Comparison of ENCODE assay signal across 8 cellular contexts in the genomic region with DNA sequence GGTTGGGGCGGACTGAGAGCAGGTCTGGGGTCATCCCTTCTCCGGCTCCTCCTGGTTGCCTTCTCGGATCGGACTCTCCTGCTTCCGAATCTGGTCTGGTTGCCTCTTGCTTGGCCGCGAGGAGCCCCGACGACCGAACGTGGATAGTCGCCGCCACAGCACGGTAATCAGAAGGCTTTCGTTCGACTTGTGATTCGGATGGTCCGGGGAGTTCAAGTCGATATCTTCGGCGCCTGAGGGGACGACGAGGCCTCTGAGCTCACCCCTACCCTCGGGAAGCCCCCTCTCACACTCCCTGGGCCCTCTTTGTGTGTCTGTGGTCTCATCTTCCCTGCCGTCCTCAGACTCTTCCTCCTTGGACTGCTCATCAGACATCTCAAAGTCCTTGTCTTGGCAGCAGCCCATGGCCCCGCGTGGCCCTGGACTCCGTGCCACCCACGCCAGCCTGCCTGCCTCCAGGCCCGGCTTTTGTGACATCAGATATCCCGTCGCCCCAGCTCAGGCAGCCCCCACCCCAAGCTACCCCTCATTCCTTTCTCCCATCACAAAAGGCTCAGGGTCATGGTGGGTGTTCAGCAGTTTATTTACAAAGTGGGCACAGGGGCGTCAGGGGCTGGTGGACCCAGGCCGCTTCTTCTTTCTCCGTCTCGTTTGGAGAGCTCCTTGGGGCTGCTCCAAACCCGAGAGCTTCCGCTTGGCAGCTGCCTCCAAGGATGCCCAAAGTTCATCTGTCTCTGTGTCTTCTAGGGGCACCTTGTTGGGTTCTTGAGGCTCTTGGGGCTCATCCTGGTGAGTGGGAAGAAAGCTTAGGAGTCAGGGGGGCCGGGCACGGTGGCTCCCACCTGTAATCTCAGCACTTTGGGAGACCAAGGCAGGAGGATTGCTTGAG. TPM values are rescaled to one million over a fixed set of nuclear protein-coding genes. Genes with fewer than 3 reads are reported as not detected.
DNase-seq lines count a peak whose midpoint lies in the region; ATAC-seq, FAIRE-seq and TF ChIP-seq lines count a peak whose summit lies in the region.

TSS of gene TEX54 (minus strand) at position 496 of the 889 bp plus-strand sequence.

- peak within 1 kb of the TSS; percentile 92 for H3K14ac ChIP-seq in IMR-90 (replicated peaks; ENCODE audit: low read depth, low read length)

- ATAC-seq in GM19035 (IDR thresholded peaks at IDR 0.05; ENCODE audit: unreplicated experiment), result peak; percentile 13
- peak; percentile 18 for ATAC-seq in IMR-90 (ENCODE audit: low read depth)
- peak; percentile 20 for ATAC-seq in HepG2

- H3K23ac ChIP-seq in IMR-90 (ENCODE audit: low read depth, low read length), result peak within 1 kb of the TSS; percentile 90

- H2BK15ac ChIP-seq in IMR-90 (ENCODE audit: low read depth, low read length), result no peak within 1 kb of the TSS

- intact Hi-C loops in IMR-90 (cut with micrococcal nuclease) (loop anchor here (2.0 kb wide), 1 partner anchor 46 kb away; the partner anchor contains the start of gene TMEM179B), HepG2 (cut with micrococcal nuclease; ENCODE audit: unreplicated experiment) (no loop called here)

- FAIRE-seq in HepG2 (lab: Jason Lieb, UNC), result no peak

- H3K27ac ChIP-seq in IMR-90 (ENCODE audit: insufficient read depth, low read length) (peak within 1 kb of the TSS; percentile 95), brain microvascular endothelial cell (peak within 1 kb of the TSS; percentile 98), HepG2 (ENCODE audit: extremely low read length, insufficient read depth, low read length) (peak within 1 kb of the TSS; percentile 95), substantia nigra (ENCODE audit: low read depth, low read length, poor library complexity, severe bottlenecking) (peak within 1 kb of the TSS; percentile 95)

- TSS peak; percentile 95 for BruUV-seq in IMR-90 (replicated peaks; lab: Mats Ljungman, UMichigan)
- TSS peak; percentile 91 for BruUV-seq in HepG2 (replicated peaks; lab: Mats Ljungman, UMichigan)

- TF ChIP-seq CTCF in IMR-90 (conservative IDR thresholded peaks at IDR 0.05; ENCODE audit: low read depth, low read length) (no peak), brain microvascular endothelial cell (IDR thresholded peaks at IDR 0.05; ENCODE audit: low read depth, low read length, missing control alignments) (no peak), HepG2 (CRISPR knock-in tag; IDR thresholded peaks at IDR 0.05) (no peak)

- TF ChIP-seq RAD21 in IMR-90 (IDR thresholded peaks at IDR 0.05; ENCODE audit: low read length) (no peak), HepG2 (CRISPR knock-in tag; IDR thresholded peaks at IDR 0.05) (no peak)

- TF ChIP-seq POLR2A in IMR-90 (IDR thresholded peaks at IDR 0.05; ENCODE audit: low read depth, low read length), result no peak
- no peak for TF ChIP-seq POLR2A in HepG2 (IDR thresholded peaks at IDR 0.05; ENCODE audit: insufficient read depth in 1 of 2, low read depth in 2 of 2, low read length in 2 of 2)

- H3K9me1 ChIP-seq in IMR-90 (ENCODE audit: insufficient read depth, low read length), result peaks cover 4% of the 10 kb centered on the region; the same call in 1 of the 2 replicates

- peak within 1 kb of the TSS; percentile 64; the same call in 1 of the 2 replicates for H2BK120ac ChIP-seq in IMR-90 (ENCODE audit: low read depth, low read length)

- H3K4me1 ChIP-seq in IMR-90 (ENCODE audit: control insufficient read depth, insufficient read depth, low read length) (peaks cover 12% of the 10 kb centered on the region), HepG2 (ENCODE audit: insufficient read depth, low read length) (peaks cover 35% of the 10 kb centered on the region)

- H3K9me3 ChIP-seq in IMR-90 (ENCODE audit: control insufficient read depth, insufficient read depth, low read length) (no peaks in the 10 kb centered on the region), HepG2 (ENCODE audit: low read length) (no peaks in the 10 kb centered on the region)

- peak within 1 kb of the TSS; percentile 94 for H3K4me3 ChIP-seq in IMR-90 (ENCODE audit: insufficient read depth, low read depth, low read length)
- peak within 1 kb of the TSS; percentile 82 for H3K4me3 ChIP-seq in brain microvascular endothelial cell (ENCODE audit: low read depth, low read length)
- peak within 1 kb of the TSS; percentile 78 to 100 (median 99) for H3K4me3 ChIP-seq in HepG2 (replicated peaks in 1 of 3; ENCODE audit: insufficient read depth in 1 of 3, low read depth in 2 of 3, low read length in 3 of 3)

- TF ChIP-seq EP300 in HepG2 (IDR thresholded peaks at IDR 0.05; ENCODE audit: low read depth in 2 of 2, low read length in 2 of 2) (no peak), HepG2 (CRISPR knock-in tag; IDR thresholded peaks at IDR 0.05; ENCODE audit: borderline replicate concordance) (no peak)

- H4K20me1 ChIP-seq in IMR-90 (ENCODE audit: insufficient read depth, low read length) (peaks cover 29% of the 10 kb centered on the region; the same call in 1 of the 2 replicates), HepG2 (ENCODE audit: insufficient read depth, low read length) (no peaks in the 10 kb centered on the region)

- dilution Hi-C loops in IMR-90 (cut with HindIII; ENCODE audit: low sequenced_read_pairs, unreplicated experiment), result no loop called here

- peak within 1 kb of the TSS; percentile 67 for H3K18ac ChIP-seq in IMR-90 (ENCODE audit: low read depth, low read length)

- POLR2A ChIA-PET in IMR-90 (lab: Charles Lee; ENCODE audit: unreplicated experiment) (interaction anchor here (0.6 to 1.8 kb wide), 4 partner anchors 9 to 159 kb away, joined by 3 to 16 read pairs (median 4); partner anchors contain the start of gene HNRNPUL2), HepG2 (lab: Yijun Ruan, JAX) (interaction anchor here (0.6 to 2.8 kb wide), 36 partner anchors 8 to 259 kb away, joined by 3 to 164 read pairs (median 6); partner anchors contain the start of genes BSCL2, C11orf98, CSKMT and EEF1G)

- H2AK5ac ChIP-seq in IMR-90 (ENCODE audit: low read depth, low read length), result peak within 1 kb of the TSS; percentile 61

- H3K9ac ChIP-seq in IMR-90 (ENCODE audit: low read depth, low read length) (peak within 1 kb of the TSS; percentile 94), HepG2 (ENCODE audit: insufficient read depth, low read depth, low read length) (peak within 1 kb of the TSS; percentile 94)

- H2AFZ ChIP-seq in IMR-90 (replicated peaks; ENCODE audit: low read length, poor library complexity), result peak within 1 kb of the TSS; percentile 99
- no peak within 1 kb of the TSS for H2AFZ ChIP-seq in HepG2 (ENCODE audit: low read length)

- peaks cover 38% of the 10 kb centered on the region for H3K79me2 ChIP-seq in HepG2 (ENCODE audit: insufficient read depth, low read length)

- peak within 1 kb of the TSS; percentile 63 for H4K91ac ChIP-seq in IMR-90 (ENCODE audit: insufficient read depth, low read depth, low read length)

- DNase-seq in AG08396 (ENCODE audit: low spot score) (peak; percentile 28), IMR-90 (peak; percentile 22), brain microvascular endothelial cell (peak; percentile 17), HepG2 (ENCODE audit: low spot score) (no peak), substantia nigra (lab: John Stamatoyannopoulos, UW) (peak in 17 of 49 donors; percentile 5 to 67 (median 33)), medulla oblongata (ENCODE audit: extremely low spot score) (no peak)
- no peak for DNase-seq in stimulated activated CD4-positive, alpha-beta T cell treated with anti-CD3 and anti-CD28 coated beads, Interleukin-12 subunit alpha, Interleukin-12 subunit beta, amount 100 ng/mL, for 4 hours

- in situ Hi-C loops in IMR-90 (cut with MboI; ENCODE audit: low sequenced_read_pairs) (no loop called here), brain microvascular endothelial cell (cut with HindIII; ENCODE audit: low pct_ligation_motif_present, low sequenced_read_pairs) (no loop called here), HepG2 (cut with HindIII; ENCODE audit: extremely low pct_ligation_motif_present, low pct_unique_long_range_greater_than_20kb) (loop anchor here (5.0 kb wide), 1 partner anchor 45 kb away; the partner anchor contains the start of gene TMEM179B)

- CTCF ChIA-PET in IMR-90 (lab: Yijun Ruan, JAX), result no interaction called here
- CTCF ChIA-PET in HepG2 (lab: Yijun Ruan, JAX; ENCODE audit: low intra/inter-chr PET ratio, low total read pairs), result no interaction called here

- peak within 1 kb of the TSS; percentile 96 for H2BK5ac ChIP-seq in IMR-90 (ENCODE audit: low read depth, low read length, poor library complexity, severe bottlenecking)

- H3K56ac ChIP-seq in IMR-90 (ENCODE audit: extremely low read depth, insufficient read depth, low read length), result peak within 1 kb of the TSS; percentile 67

- H3K79me1 ChIP-seq in IMR-90 (ENCODE audit: low read depth in 1 of 2, low read length in 2 of 2), result peaks cover 22 to 77% of the 10 kb centered on the region in 2 experiments; a peak in 3 of 4 replicates

- H3K36me3 ChIP-seq in IMR-90 (ENCODE audit: control insufficient read depth, insufficient read depth, low read length), result peaks cover 26% of the 10 kb centered on the region
- peaks cover 38% of the 10 kb centered on the region for H3K36me3 ChIP-seq in brain microvascular endothelial cell (replicated peaks)
- H3K36me3 ChIP-seq in HepG2 (replicated peaks in 1 of 2; ENCODE audit: control insufficient read depth in 1 of 2, insufficient read depth in 2 of 2, low read length in 2 of 2), result peaks cover 19 to 39% of the 10 kb centered on the region in 2 experiments

- 0 out of 2 replicates have a peak within 1 kb of the TSS, but pooled peaks have one; percentile 38 for H2BK20ac ChIP-seq in IMR-90 (ENCODE audit: low read depth, low read length)

- H3K4me2 ChIP-seq in IMR-90 (ENCODE audit: low read depth, low read length), result peak within 1 kb of the TSS; percentile 95
- peak within 1 kb of the TSS; percentile 92 for H3K4me2 ChIP-seq in HepG2 (ENCODE audit: low read depth, low read length)

- peak within 1 kb of the TSS; percentile 61 for H4K5ac ChIP-seq in IMR-90 (ENCODE audit: low read depth, low read length)

- peak within 1 kb of the TSS; percentile 100 for H2AK9ac ChIP-seq in IMR-90 (replicated peaks; ENCODE audit: low read depth, low read length, poor library complexity)

- WGBS in IMR-90 (ENCODE audit: extremely low coverage in 2 of 2, insufficient read length in 1 of 2), 2 experiments, result 0% methylated on average over 14 of the region's 40 CpGs; no CpG with 5 or more reads in 1 of the 2 experiments
- WGBS in HepG2 (ENCODE audit: low lambda C conversion rate), result 21% methylated on average over 37 of the region's 40 CpGs

- H3K4ac ChIP-seq in IMR-90 (ENCODE audit: low read depth, low read length), result peak within 1 kb of the TSS; percentile 88

- H3K27me3 ChIP-seq in IMR-90 (ENCODE audit: control insufficient read depth, insufficient read depth, low read length) (no peaks in the 10 kb centered on the region), brain microvascular endothelial cell (replicated peaks) (no peaks in the 10 kb centered on the region), HepG2 (ENCODE audit: control insufficient read depth in 1 of 2, insufficient read depth in 2 of 2, low read length in 2 of 2) (no peaks in the 10 kb centered on the region; a peak in 1 of 5 replicates)

- H4K8ac ChIP-seq in IMR-90 (ENCODE audit: low read depth in 2 of 2, low read length in 2 of 2), result peak within 1 kb of the TSS; percentile 21 to 94; a peak in 3 of 4 replicates

RNA-seq across cellular contexts. Expression of gene TEX54, which starts in this region (rescaled TPM):
- total RNA-seq in IMR-90 (2012; rRNA removed) (not detected in 2 replicates), HepG2 (2016; rRNA removed; fragmentation: Illumina TruSeq; extraction: Trizol) (not detected in 2 replicates)
- polyA plus RNA-seq in IMR-90 (2012; rRNA removed) (not detected in 2 replicates), HepG2 (2011; rRNA removed) (not detected in 2 replicates)
- polyA plus RNA-seq in IMR-90 (2012; cell fraction: cytosol; rRNA removed), result not detected in 2 replicates
- not detected in 2 replicates for polyA plus RNA-seq in IMR-90 (2012; cell fraction: nucleus; rRNA removed; ENCODE audit: low replicate concordance)
- total RNA-seq in HepG2 (2016; cell fraction: cytosol; rRNA removed; fragmentation: Illumina TruSeq; extraction: Trizol; ENCODE audit: low read depth), result not detected in 2 replicates
- not detected in 2 replicates for total RNA-seq in HepG2 (2016; cell fraction: insoluble cytoplasmic fraction; rRNA removed; fragmentation: Illumina TruSeq; extraction: Trizol)
- total RNA-seq in HepG2 (2016; cell fraction: membrane; rRNA removed; fragmentation: Illumina TruSeq; extraction: Trizol), result not detected in 2 replicates
- total RNA-seq in HepG2 (2016; cell fraction: nucleus; rRNA removed; fragmentation: Illumina TruSeq; extraction: Trizol), result not detected in 2 replicates
- not detected in 2 replicates for polyA plus RNA-seq in HepG2 (2011; cell fraction: cytosol; rRNA removed)
- polyA plus RNA-seq in HepG2 (2011; cell fraction: nucleus; rRNA removed), result not detected in 2 replicates
- polyA plus RNA-seq in HepG2 (2012), result 0.55 TPM in 1 of 2 replicates, not detected in the other
- not detected in 2 replicates for polyA plus RNA-seq in HepG2 (2016; cell fraction: cytosol; fragmentation: Illumina TruSeq; extraction: Trizol; ENCODE audit: low read depth)
- polyA plus RNA-seq in HepG2 (2016; cell fraction: insoluble cytoplasmic fraction; fragmentation: Illumina TruSeq; extraction: Trizol; ENCODE audit: low read depth), result not detected in 2 replicates
- polyA plus RNA-seq in HepG2 (2016; cell fraction: membrane; fragmentation: Illumina TruSeq; extraction: Trizol; ENCODE audit: low read depth), result not detected in 2 replicates
- not detected in 2 replicates for polyA plus RNA-seq in HepG2 (2016; cell fraction: nucleus; fragmentation: Illumina TruSeq; extraction: Trizol; ENCODE audit: insufficient read depth, low read depth)
- not detected in 2 replicates for polyA minus RNA-seq in HepG2 (2011; rRNA and poly(A)+ RNA removed; ENCODE audit: low replicate concordance)
- not detected in 2 replicates for polyA minus RNA-seq in HepG2 (2011; cell fraction: cytosol; rRNA and poly(A)+ RNA removed)
- not detected in 2 replicates for polyA minus RNA-seq in HepG2 (2011; cell fraction: nucleus; rRNA and poly(A)+ RNA removed)

Comparison
In these comparisons a context has a peak if more than half of its experiments do, and no peak if none do; other contexts are left out.
1. Peak in DNase-seq, ATAC-seq, H3K4me3 ChIP-seq, H3K27ac ChIP-seq, H3K9ac ChIP-seq and H3K4me2 ChIP-seq in IMR-90; RNA of the gene not detected or under 1 TPM.
2. Peak in ATAC-seq, H3K4me3 ChIP-seq, H3K27ac ChIP-seq, H3K9ac ChIP-seq and H3K4me2 ChIP-seq in HepG2; RNA of the gene not detected or under 1 TPM.
3. DNase-seq: peak in AG08396 (single experiment) and brain microvascular endothelial cell (single experiment); none in HepG2 (single experiment), stimulated activated CD4-positive, alpha-beta T cell treated with anti-CD3 and anti-CD28 coated beads, Interleukin-12 subunit alpha, Interleukin-12 subunit beta, amount 100 ng/mL, for 4 hours (single experiment) and medulla oblongata (single experiment).
4. Peak in every context shown above with its lines, with median percentiles within 50 percentile points of each other: ATAC-seq, H3K27ac ChIP-seq and H3K4me3 ChIP-seq.